In the genomic region with DNA sequence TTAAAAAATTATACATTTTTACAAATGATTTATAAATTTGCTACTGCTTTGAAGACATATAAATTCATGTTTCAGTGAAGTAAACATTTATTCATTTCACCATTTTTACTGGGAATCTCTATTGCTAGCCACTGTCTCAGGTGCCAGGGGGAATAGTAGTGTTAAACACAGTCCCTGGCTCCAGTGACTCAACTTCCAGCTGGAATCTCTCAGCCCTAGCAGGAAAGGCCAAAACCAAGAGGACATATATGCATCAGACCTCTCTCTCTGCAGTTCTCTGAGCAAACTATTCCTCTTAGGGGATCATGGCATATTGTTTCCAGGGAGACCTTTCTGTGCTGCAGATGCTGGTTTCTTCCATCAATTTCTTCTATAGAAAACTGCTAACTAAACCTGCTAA, we compare ENCODE assay signal across 16 cellular contexts.
DNase-seq lines count a peak whose midpoint lies in the region; ATAC-seq lines count a peak whose summit lies in the region.
"Had no signal": no experiment of that assay in that cellular context is flagged by ENCODE, and none has a peak within 500 bp of the region (broad histone marks: within the 10 kb centered on the region; RNA-seq: fewer than 3 reads in every experiment).

No MANE protein-coding gene starts in this region.

- DNase-seq in EL (peak; percentile 39), amniotic epithelial cell (ENCODE audit: low read depth) (peak; percentile 31), left kidney (ENCODE audit: low read depth, low spot score) (peak; percentile 10), non-pigmented ciliary epithelial cell (ENCODE audit: low read depth) (peak; percentile 30), inferior parietal cortex (ENCODE audit: extremely low spot score) (no peak), cerebellar nuclear complex (lab: John Stamatoyannopoulos, UW) (no peak)
- DNase-seq in activated CD8-positive, alpha-beta memory T cell treated with anti-CD3 and anti-CD28 coated beads, Interleukin-2, amount 50 U/mL, for 48 hours = no peak
- DNase-seq: GDM1, NCI-H1105, NCI-H146, NCI-H2029, NCI-H2227 treated with DMSO at 0.1 percent for 48 hours, NCI-H510A, NCI-H748 treated with DMSO at 0.1 percent for 48 hours had no signal

- ATAC-seq in GM21717 (IDR thresholded peaks at IDR 0.05; ENCODE audit: unreplicated experiment) = no peak
- ATAC-seq: Panc1 had no signal

Comparison
In these comparisons a context has a peak if more than half of its experiments do, and no peak if none do; other contexts are left out.
1. DNase-seq: peak in EL (single experiment), amniotic epithelial cell (single experiment), left kidney (single experiment) and non-pigmented ciliary epithelial cell (single experiment); none in activated CD8-positive, alpha-beta memory T cell treated with anti-CD3 and anti-CD28 coated beads, Interleukin-2, amount 50 U/mL, for 48 hours (single experiment), inferior parietal cortex (single experiment) and cerebellar nuclear complex (0 of 2).